8 cellular contexts compared by ENCODE assay signal in genomic region chr11:111982019-111982464, GRCh38. TPM values are rescaled to one million over a fixed set of nuclear protein-coding genes. Genes with fewer than 3 reads are reported as not detected.
DNase-seq lines count a peak whose midpoint lies in the region; ATAC-seq and TF ChIP-seq lines count a peak whose summit lies in the region.

No MANE protein-coding gene starts in this region.

- H3K4me3 Mint-ChIP-seq in glutamatergic neuron (ENCODE audit: unreplicated experiment): no peak overlapping the region

- ATAC-seq in HG02798 (IDR thresholded peaks at IDR 0.05; ENCODE audit: poor library complexity, unreplicated experiment) (peak; percentile 82), HG03378 (IDR thresholded peaks at IDR 0.05; ENCODE audit: unreplicated experiment) (no peak)

- DNase-seq in NCI-H774 (lab: John Stamatoyannopoulos, UW) (peak; percentile 68), glutamatergic neuron (peak; percentile 63), pons (ENCODE audit: low spot score) (peak; percentile 79), foreskin melanocyte (no peak)
- DNase-seq in activated naive CD4-positive, alpha-beta T cell (lab: John Stamatoyannopoulos, UW): peak in 3 of 4 experiments; percentile 3 to 23 (median 23)

- peaks cover 16% of the 10 kb centered on the region for H3K4me1 Mint-ChIP-seq in glutamatergic neuron (ENCODE audit: low read depth, unreplicated experiment)

- H3K9me3 Mint-ChIP-seq in glutamatergic neuron (ENCODE audit: unreplicated experiment): no peaks in the 10 kb centered on the region

- H3K36me3 Mint-ChIP-seq in glutamatergic neuron (ENCODE audit: unreplicated experiment): no peaks in the 10 kb centered on the region

- TF ChIP-seq CTCF in glutamatergic neuron (IDR thresholded peaks at IDR 0.05; ENCODE audit: partially characterized antibody, unreplicated experiment): peak; percentile 73

- peaks cover 5% of the 10 kb centered on the region; the same call in 1 of the 2 replicates for H3K36me3 ChIP-seq in ES-I3 (ENCODE audit: insufficient read depth, low read length)

- H3K9ac ChIP-seq in ES-I3 (ENCODE audit: low read depth, low read length): peak overlapping the region; percentile 60

- peak overlapping the region; percentile 77 for H3K27ac Mint-ChIP-seq in glutamatergic neuron (ENCODE audit: unreplicated experiment)

- no peaks in the 10 kb centered on the region for H3K9me3 ChIP-seq in ES-I3 (ENCODE audit: control insufficient read depth, insufficient read depth, low read length)

- peaks cover 29% of the 10 kb centered on the region for H3K4me1 ChIP-seq in ES-I3 (ENCODE audit: insufficient read depth, low read length)

- peaks cover 4% of the 10 kb centered on the region for H3K27me3 Mint-ChIP-seq in glutamatergic neuron (ENCODE audit: unreplicated experiment)

RNA-seq across cellular contexts. Expression of gene DLAT, which starts 43.2 kb away (rescaled TPM):
- total RNA-seq in glutamatergic neuron (ENCODE audit: unreplicated experiment): 55.0 TPM

RNA-seq across cellular contexts. Expression of gene DIXDC1, which starts 44.9 kb away (rescaled TPM):
- total RNA-seq in glutamatergic neuron (ENCODE audit: unreplicated experiment): 27.2 TPM
